Comparison of ENCODE assay signal across 8 cellular contexts in genomic region chr2:150487537-150488429, GRCh38. TPM values are rescaled to one million over a fixed set of nuclear protein-coding genes. Genes with fewer than 3 reads are reported as not detected.
A peak's percentile ranks its signal among the peaks of the same experiment; 100 is the strongest.
DNase-seq lines count a peak whose midpoint lies in the region; ATAC-seq and TF ChIP-seq lines count a peak whose summit lies in the region.

Gene RND3, minus strand, starts transcription at chr2:150487667. Its CDS starts 250 bp downstream, at chr2:150487417.

- no peak within 1 kb of the TSS for H3K27ac Mint-ChIP-seq in dendritic cell treated with granulocyte-macrophage colony-stimulating factor and Interleukin-4, amounts not matched to agents 40 ng/mL and 50 ng/mL, for 4 days

- ATAC-seq in HG02623 (IDR thresholded peaks at IDR 0.05; ENCODE audit: unreplicated experiment) (peak; percentile 75), SK-N-SH treated with all-trans-retinoic acid at 6 μM for 48 hours (peak; percentile 59), left lobe of liver (peak; percentile 73)

- peaks cover 45% of the 10 kb centered on the region for H3K27me3 Mint-ChIP-seq in dendritic cell treated with granulocyte-macrophage colony-stimulating factor and Interleukin-4, amounts not matched to agents 40 ng/mL and 50 ng/mL, for 4 days

- peaks cover 16% of the 10 kb centered on the region for H3K4me1 Mint-ChIP-seq in dendritic cell treated with granulocyte-macrophage colony-stimulating factor and Interleukin-4, amounts not matched to agents 40 ng/mL and 50 ng/mL, for 4 days (ENCODE audit: low read depth)

- peak within 1 kb of the TSS; percentile 49 for H3K4me3 Mint-ChIP-seq in dendritic cell treated with granulocyte-macrophage colony-stimulating factor and Interleukin-4, amounts not matched to agents 40 ng/mL and 50 ng/mL, for 4 days

- H3K36me3 Mint-ChIP-seq in dendritic cell treated with granulocyte-macrophage colony-stimulating factor and Interleukin-4, amounts not matched to agents 40 ng/mL and 50 ng/mL, for 4 days (ENCODE audit: low read depth) = no peaks in the 10 kb centered on the region

- intact Hi-C loops in dendritic cell treated with granulocyte-macrophage colony-stimulating factor and Interleukin-4, amounts not matched to agents 40 ng/mL and 50 ng/mL, for 4 days (cut with micrococcal nuclease) = loop anchor here (1.0 kb wide), 1 partner anchor 890 kb away; no protein-coding TSS in a partner anchor

- no peaks in the 10 kb centered on the region for H3K9me3 Mint-ChIP-seq in dendritic cell treated with granulocyte-macrophage colony-stimulating factor and Interleukin-4, amounts not matched to agents 40 ng/mL and 50 ng/mL, for 4 days

- DNase-seq in activated effector memory CD4-positive, alpha-beta T cell treated with anti-CD3 and anti-CD28 coated beads, Interleukin-2, amount 50 U/mL, for 16 hours = peak; percentile 63
- no peak for DNase-seq in activated effector memory CD4-positive, alpha-beta T cell treated with Interleukin-2 at 50 U/mL for 16 hours
- DNase-seq in NCI-H1092 treated with DMSO at 0.1 percent for 48 hours (lab: John Stamatoyannopoulos, UW) (peak; percentile 91), left lobe of liver (ENCODE audit: low spot score) (peak; percentile 97)
- DNase-seq in stimulated activated CD4-positive, alpha-beta T cell treated with anti-CD3 and anti-CD28 coated beads, Interleukin-4, amount 100 ng/mL, for 48 hours (ENCODE audit: low read depth in 2 of 2) = peak; percentile 55 to 56

TF ChIP-seq in SK-N-SH treated with all-trans-retinoic acid at 6 μM for 48 hours, 23 proteins besides CTCF, POLR2A, EP300 and RAD21:
- 0 out of 2 replicates have a peak, but pooled peaks have one; percentile 32 for TF ChIP-seq GLIS3 (CRISPR knock-in tag; IDR thresholded peaks at IDR 0.05)
- TF ChIP-seq ARNTL (CRISPR knock-in tag; IDR thresholded peaks at IDR 0.05; ENCODE audit: borderline replicate concordance, low read depth) = no peak
- TF ChIP-seq CSRNP3 (CRISPR knock-in tag; IDR thresholded peaks at IDR 0.05) = no peak
- no peak for TF ChIP-seq ZFP30 (CRISPR knock-in tag; IDR thresholded peaks at IDR 0.05)

RNA-seq across cellular contexts. Expression of gene RND3, which starts in this region (rescaled TPM):
- total RNA-seq in left lobe of liver = 19.2 TPM
